ENCODE assay signal across 23 cellular contexts in the genomic region with DNA sequence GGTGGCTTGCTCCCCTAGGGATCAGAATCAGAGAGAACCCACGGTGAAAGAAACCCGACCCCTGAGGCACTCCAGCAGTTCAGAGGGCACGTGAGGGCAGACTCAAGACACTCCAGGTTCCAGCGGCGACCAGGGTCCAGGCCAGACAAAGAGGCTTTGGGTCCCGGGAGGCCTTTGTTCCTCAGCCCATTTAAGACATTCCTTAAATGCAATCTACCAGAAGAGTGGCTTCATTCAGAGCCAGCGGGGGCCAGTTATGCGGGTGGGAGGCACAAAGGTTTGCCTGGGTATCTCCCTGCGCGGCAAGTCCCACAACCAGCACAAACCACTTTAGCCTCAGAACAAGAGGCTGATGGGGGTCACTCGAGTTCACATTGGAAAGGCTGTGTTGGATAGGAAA. TPM values are rescaled to one million over a fixed set of nuclear protein-coding genes. Genes with fewer than 3 reads are reported as not detected.
A peak's percentile ranks its signal among the peaks of the same experiment; 100 is the strongest.
DNase-seq lines count a peak whose midpoint lies in the region; ATAC-seq and TF ChIP-seq lines count a peak whose summit lies in the region.
"Had no signal": no experiment of that assay in that cellular context is flagged by ENCODE, and none has a peak within 500 bp of the region (broad histone marks: within the 10 kb centered on the region; RNA-seq: fewer than 3 reads in every experiment).

No MANE protein-coding gene starts in this region.

- H3K27me3 ChIP-seq in GM23338 (ENCODE audit: insufficient read depth): no peaks in the 10 kb centered on the region
- H3K27me3 ChIP-seq: pancreas had no signal

- no peak overlapping the region for H3K4me3 ChIP-seq in GM23338
- H3K4me3 ChIP-seq: GM12878, pancreas, skin epidermis had no signal

- DNase-seq in GM23338 (ENCODE audit: low spot score): peak; percentile 30
- peak; percentile 38 for DNase-seq in WTC11 (ENCODE audit: low spot score)
- peak; percentile 45 for DNase-seq in kidney glomerular epithelial cell (lab: John Stamatoyannopoulos, UW)
- peak; percentile 50 for DNase-seq in renal cortical epithelial cell (ENCODE audit: low read depth)
- no peak for DNase-seq in NCI-H1417 treated with DMSO at 0.1 percent for 48 hours (lab: John Stamatoyannopoulos, UW)
- DNase-seq in mucosa of gallbladder (ENCODE audit: low spot score): no peak
- DNase-seq in HCEC 1CT: no peak
- DNase-seq: activated CD4-positive, alpha-beta T cell treated with anti-CD3 and anti-CD28 coated beads, Interleukin-2, amount 10 ng/mL, durations not matched to agents 7 days and 5 days; activated effector memory CD4-positive, alpha-beta T cell treated with Interleukin-2 at 50 U/mL for 16 hours; activated naive CD8-positive, alpha-beta T cell treated with anti-CD3 and anti-CD28 coated beads, Interleukin-2, amount 50 U/mL, for 24 hours; C1 segment of cervical spinal cord; NCI-H1694; NCI-H446; NK-92 treated with Interleukin-12 subunit alpha and Interleukin-12 subunit beta, amount 100 ng/mL, for 24 hours; pancreas; stimulated activated CD4-positive, alpha-beta T cell treated with anti-CD3 and anti-CD28 coated beads, Interleukin-4, amount 100 ng/mL, for 1 hour had no signal

- H3K79me2 ChIP-seq in GM23338 (replicated peaks; ENCODE audit: insufficient read depth): no peaks in the 10 kb centered on the region

- H3K27ac ChIP-seq in GM23338 (ENCODE audit: low read depth): no peak overlapping the region
- H3K27ac ChIP-seq: epithelial cell of prostate, HL-60, pancreas, RWPE1, skin epidermis had no signal

- CTCF ChIA-PET in WTC11 (lab: Charles Lee): no interaction called here

- H4K20me1 ChIP-seq in GM23338 (replicated peaks; ENCODE audit: insufficient read depth): no peaks in the 10 kb centered on the region

- H3K27me3 Mint-ChIP-seq in GM23338 (ENCODE audit: insufficient read depth, low read depth, poor library complexity) (peaks cover 6% of the 10 kb centered on the region), WTC11 (ENCODE audit: low read depth) (no peaks in the 10 kb centered on the region)
- H3K27me3 Mint-ChIP-seq: dendritic cell treated with granulocyte-macrophage colony-stimulating factor and Interleukin-4, amounts not matched to agents 40 ng/mL and 50 ng/mL, for 4 days had no signal

- no peak for TF ChIP-seq CTCF in GM23338 (conservative IDR thresholded peaks at IDR 0.05; ENCODE audit: low read depth in 2 of 2)
- TF ChIP-seq CTCF in WTC11 (IDR thresholded peaks at IDR 0.05): no peak

- H3F3A ChIP-seq in GM23338 (replicated peaks; ENCODE audit: low read depth): no peaks in the 10 kb centered on the region

- H3K4me1 Mint-ChIP-seq in GM23338: peaks cover 19% of the 10 kb centered on the region
- peaks cover 26% of the 10 kb centered on the region for H3K4me1 Mint-ChIP-seq in WTC11
- H3K4me1 Mint-ChIP-seq: activated CD4-positive, alpha-beta T cell treated with anti-CD3 and anti-CD28 coated beads, Interleukin-2, amount 10 ng/mL, durations not matched to agents 7 days and 5 days had no signal

- H3K4me1 ChIP-seq in GM23338 (ENCODE audit: insufficient read depth): 0 out of 2 replicates have a peak, but pooled peaks cover 3% of the 10 kb centered on the region
- H3K4me1 ChIP-seq: pancreas had no signal

- H3K4me2 ChIP-seq in GM23338: no peak overlapping the region

- H3K36me3 Mint-ChIP-seq in GM23338 (ENCODE audit: low read depth) (no peaks in the 10 kb centered on the region), WTC11 (no peaks in the 10 kb centered on the region)

- peak; percentile 84 for ATAC-seq in GM23338
- peak; percentile 67 for ATAC-seq in WTC11
- no peak for ATAC-seq in GM21367 (IDR thresholded peaks at IDR 0.05; ENCODE audit: unreplicated experiment)
- ATAC-seq: activated naive CD8-positive, alpha-beta T cell treated with anti-CD3 and anti-CD28 coated beads, Interleukin-2, amount 50 U/mL, for 24 hours; GM12878 had no signal

- H3K36me3 ChIP-seq in GM23338 (ENCODE audit: insufficient read depth): no peaks in the 10 kb centered on the region
- H3K36me3 ChIP-seq: pancreas had no signal

- H3K9me3 Mint-ChIP-seq in GM23338: no peaks in the 10 kb centered on the region
- H3K9me3 Mint-ChIP-seq in WTC11: no peaks in the 10 kb centered on the region
- H3K9me3 Mint-ChIP-seq: activated CD4-positive, alpha-beta T cell treated with anti-CD3 and anti-CD28 coated beads, Interleukin-2, amount 10 ng/mL, durations not matched to agents 7 days and 5 days; activated naive CD8-positive, alpha-beta T cell treated with anti-CD3 and anti-CD28 coated beads, Interleukin-2, amount 50 U/mL, for 24 hours had no signal

- no peak overlapping the region for H2AFZ ChIP-seq in GM23338

- POLR2A ChIA-PET in WTC11 (lab: Charles Lee): no interaction called here

- H3K27ac Mint-ChIP-seq in GM23338 (no peak overlapping the region), WTC11 (no peak overlapping the region)
- H3K27ac Mint-ChIP-seq: activated CD4-positive, alpha-beta T cell treated with anti-CD3 and anti-CD28 coated beads, Interleukin-2, amount 10 ng/mL, durations not matched to agents 7 days and 5 days; activated naive CD8-positive, alpha-beta T cell treated with anti-CD3 and anti-CD28 coated beads, Interleukin-2, amount 50 U/mL, for 24 hours; dendritic cell treated with granulocyte-macrophage colony-stimulating factor and Interleukin-4, amounts not matched to agents 40 ng/mL and 50 ng/mL, for 4 days had no signal

- H3K4me3 Mint-ChIP-seq in GM23338 (no peak overlapping the region), WTC11 (no peak overlapping the region)
- H3K4me3 Mint-ChIP-seq: activated CD4-positive, alpha-beta T cell treated with anti-CD3 and anti-CD28 coated beads, Interleukin-2, amount 10 ng/mL, durations not matched to agents 7 days and 5 days; activated naive CD8-positive, alpha-beta T cell treated with anti-CD3 and anti-CD28 coated beads, Interleukin-2, amount 50 U/mL, for 24 hours; dendritic cell treated with granulocyte-macrophage colony-stimulating factor and Interleukin-4, amounts not matched to agents 40 ng/mL and 50 ng/mL, for 4 days had no signal

- peaks cover 7% of the 10 kb centered on the region; the same call in 1 of the 2 replicates for H3K9me2 ChIP-seq in GM23338 (ENCODE audit: insufficient read depth)

TF ChIP-seq in GM23338, 12 proteins besides CTCF, POLR2A, EP300 and RAD21:
- no peak for TF ChIP-seq ZNF331 (CRISPR knock-in tag; IDR thresholded peaks at IDR 0.05; ENCODE audit: low read depth)
- no peak for TF ChIP-seq ETS1 (IDR thresholded peaks at IDR 0.05)
- TF ChIP-seq EZH2 (IDR thresholded peaks at IDR 0.05; ENCODE audit: low read depth, unreplicated experiment): no peak
- TF ChIP-seq POLR2AphosphoS5 (IDR thresholded peaks at IDR 0.05; ENCODE audit: low read depth): no peak
- no peak for TF ChIP-seq STAT1 (IDR thresholded peaks at IDR 0.05; ENCODE audit: unreplicated experiment)
- no peak for TF ChIP-seq CREB1 (CRISPR knock-in tag; IDR thresholded peaks at IDR 0.05; ENCODE audit: low read depth)

TF ChIP-seq in WTC11, 78 proteins besides CTCF, POLR2A, EP300 and RAD21 (continues in another document):
- TF ChIP-seq STAT6 (CRISPR knock-in tag; conservative IDR thresholded peaks at IDR 0.05; ENCODE audit: low read depth): no peak
- TF ChIP-seq, protein P1, sequence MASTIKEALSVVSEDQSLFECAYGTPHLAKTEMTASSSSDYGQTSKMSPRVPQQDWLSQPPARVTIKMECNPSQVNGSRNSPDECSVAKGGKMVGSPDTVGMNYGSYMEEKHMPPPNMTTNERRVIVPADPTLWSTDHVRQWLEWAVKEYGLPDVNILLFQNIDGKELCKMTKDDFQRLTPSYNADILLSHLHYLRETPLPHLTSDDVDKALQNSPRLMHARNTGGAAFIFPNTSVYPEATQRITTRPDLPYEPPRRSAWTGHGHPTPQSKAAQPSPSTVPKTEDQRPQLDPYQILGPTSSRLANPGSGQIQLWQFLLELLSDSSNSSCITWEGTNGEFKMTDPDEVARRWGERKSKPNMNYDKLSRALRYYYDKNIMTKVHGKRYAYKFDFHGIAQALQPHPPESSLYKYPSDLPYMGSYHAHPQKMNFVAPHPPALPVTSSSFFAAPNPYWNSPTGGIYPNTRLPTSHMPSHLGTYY (CRISPR knock-in tag; IDR thresholded peaks at IDR 0.05): no peak
- TF ChIP-seq, protein P2, sequence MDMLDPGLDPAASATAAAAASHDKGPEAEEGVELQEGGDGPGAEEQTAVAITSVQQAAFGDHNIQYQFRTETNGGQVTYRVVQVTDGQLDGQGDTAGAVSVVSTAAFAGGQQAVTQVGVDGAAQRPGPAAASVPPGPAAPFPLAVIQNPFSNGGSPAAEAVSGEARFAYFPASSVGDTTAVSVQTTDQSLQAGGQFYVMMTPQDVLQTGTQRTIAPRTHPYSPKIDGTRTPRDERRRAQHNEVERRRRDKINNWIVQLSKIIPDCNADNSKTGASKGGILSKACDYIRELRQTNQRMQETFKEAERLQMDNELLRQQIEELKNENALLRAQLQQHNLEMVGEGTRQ (CRISPR knock-in tag; IDR thresholded peaks at IDR 0.05): no peak
- TF ChIP-seq ZNF138 (CRISPR knock-in tag; conservative IDR thresholded peaks at IDR 0.05): no peak
- no peak for TF ChIP-seq FOXP1 (CRISPR knock-in tag; IDR thresholded peaks at IDR 0.05; ENCODE audit: borderline replicate concordance)

RNA-seq across cellular contexts. Expression of gene AFAP1L2, which starts 53.6 kb away (rescaled TPM):
- 6.5 and 7.3 TPM in 2 replicates for total RNA-seq in GM23338 (2014; rRNA removed; shearing (Covaris generic))
- 2.3 TPM in 2 replicates for polyA plus RNA-seq in GM23338 (2016; fragmentation: Nextera tagmentation; extraction: Ambion mirVana)
- 3.6 to 5.0 TPM (median 4.5 TPM) in 3 replicates for total RNA-seq in WTC11 (2021)
- 40.1 and 71.4 TPM in 2 replicates for total RNA-seq in renal cortical epithelial cell
- total RNA-seq in mucosa of gallbladder: 6.3 TPM

Comparison
In these comparisons a context has a peak if more than half of its experiments do, and no peak if none do; other contexts are left out.
1. DNase-seq: peak in GM23338 (single experiment), WTC11 (single experiment), kidney glomerular epithelial cell (single experiment) and renal cortical epithelial cell (single experiment); none in NCI-H1417 treated with DMSO at 0.1 percent for 48 hours (single experiment), mucosa of gallbladder (single experiment) and HCEC 1CT (single experiment).